ENCODE assay signal across 8 cellular contexts in the genomic region with DNA sequence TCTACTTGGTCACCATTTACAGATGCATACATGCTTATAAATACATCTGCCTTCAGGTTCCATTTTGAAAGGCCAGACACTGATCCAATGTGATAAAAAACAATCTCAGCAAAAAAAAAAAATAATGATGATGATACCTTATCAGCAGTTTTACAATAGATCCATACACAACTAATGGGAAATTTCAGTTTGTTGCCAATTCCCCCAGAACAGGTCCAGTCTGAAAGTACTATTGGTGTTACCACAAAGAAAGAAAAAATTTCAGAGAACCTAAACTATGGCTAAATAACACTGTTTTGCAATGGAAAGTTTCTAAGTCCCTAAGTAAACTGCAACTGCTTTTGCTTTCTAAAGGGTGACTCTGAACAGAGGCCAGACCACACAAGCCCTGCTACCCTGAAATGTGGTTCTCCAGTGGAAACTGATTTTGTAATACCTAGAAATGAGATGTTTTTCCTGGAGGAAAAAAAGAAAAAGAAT. TPM values are rescaled to one million over a fixed set of nuclear protein-coding genes. Genes with fewer than 3 reads are reported as not detected.
DNase-seq lines count a peak whose midpoint lies in the region; ATAC-seq and FAIRE-seq lines count a peak whose summit lies in the region.

No MANE protein-coding gene starts in this region.

- peak overlapping the region; percentile 75 to 88 (median 84) for H3K4me3 Mint-ChIP-seq in immature natural killer cell

- peaks cover 9 to 31% (median 18%) of the 10 kb centered on the region in 3 donors for H3K27me3 Mint-ChIP-seq in immature natural killer cell (ENCODE audit: low read depth in 3 of 3)

- H3K4me3 ChIP-seq in SK-N-MC, result no peak overlapping the region

- no peaks in the 10 kb centered on the region for H3K9me3 Mint-ChIP-seq in immature natural killer cell

- peak overlapping the region; percentile 20; the same call in 1 of the 2 replicates for H3K27ac ChIP-seq in SK-N-MC

- no peak overlapping the region for H3K9ac ChIP-seq in SK-N-MC (ENCODE audit: insufficient read length)

- peaks cover 16% of the 10 kb centered on the region for H3K36me3 ChIP-seq in SK-N-MC (ENCODE audit: insufficient read depth, low read length)

- ATAC-seq in HG02642 (IDR thresholded peaks at IDR 0.05; ENCODE audit: poor library complexity, unreplicated experiment), result peak; percentile 56

- H3K36me3 Mint-ChIP-seq in immature natural killer cell, result peaks cover 4 to 23% (median 21%) of the 10 kb centered on the region in 3 donors

- no peaks in the 10 kb centered on the region for H3K9me3 ChIP-seq in SK-N-MC (ENCODE audit: low read depth, low read length)

- DNase-seq in GM18507 (ENCODE audit: extremely low spot score, insufficient read length, low read depth) (no peak), SK-N-MC (ENCODE audit: low read depth, low spot score) (no peak), immature natural killer cell (peak; percentile 57 to 64 (median 60)), NCI-H82 treated with DMSO at 0.1 percent for 48 hours (lab: John Stamatoyannopoulos, UW; ENCODE audit: unreplicated experiment) (no peak), cerebellar cortex (ENCODE audit: low spot score) (no peak), amygdala (lab: John Stamatoyannopoulos, UW) (no peak)
- no peak for DNase-seq in stimulated activated CD4-positive, alpha-beta T cell treated with anti-CD3 and anti-CD28 coated beads, Interleukin-2, amount 100 ng/mL, for 24 hours

- H3K27ac Mint-ChIP-seq in immature natural killer cell, result peak overlapping the region; percentile 97 to 99 (median 98)

- peaks cover 92 to 99% of the 10 kb centered on the region in 2 donors for H3K4me1 Mint-ChIP-seq in immature natural killer cell

- FAIRE-seq in GM18507 (lab: Jason Lieb, UNC), result peak; percentile 92

RNA-seq across cellular contexts. Expression of a gene that starts 54.1 kb away (rescaled TPM):
- 10 to 100 TPM; 17.3 to 80.1 (median 31.0) TPM for polyA plus RNA-seq in immature natural killer cell

Comparison
In these comparisons a context has a peak if more than half of its experiments do, and no peak if none do; other contexts are left out.
1. DNase-seq: peak in immature natural killer cell (3 of 3); none in GM18507 (single experiment), SK-N-MC (single experiment), NCI-H82 treated with DMSO at 0.1 percent for 48 hours (single experiment), cerebellar cortex (single experiment), amygdala (0 of 56) and stimulated activated CD4-positive, alpha-beta T cell treated with anti-CD3 and anti-CD28 coated beads, Interleukin-2, amount 100 ng/mL, for 24 hours (0 of 2).